ENCODE assay signal across 2 cellular contexts in the genomic region with DNA sequence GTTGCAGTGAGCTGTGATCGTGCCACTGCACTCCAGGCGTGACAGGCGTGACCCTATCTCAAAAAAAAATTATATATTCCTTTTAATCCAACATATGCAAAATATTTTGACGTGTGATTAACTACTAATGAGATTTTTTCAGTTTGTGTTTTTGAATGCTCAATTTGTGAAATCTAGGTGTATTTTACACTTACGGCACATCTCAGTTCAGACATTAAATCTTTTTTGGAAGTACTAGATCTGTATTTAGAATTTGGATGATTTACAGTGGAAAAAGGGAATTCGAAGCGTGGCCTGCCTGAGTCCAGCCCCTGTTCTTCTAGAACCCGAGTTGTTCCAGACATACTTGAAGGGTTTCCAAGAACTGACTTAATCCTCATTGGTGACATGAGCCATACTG.
TF ChIP-seq lines count a peak whose summit lies in the region.

No MANE protein-coding gene starts in this region.

TF ChIP-seq in GM23338, 12 proteins besides CTCF, POLR2A, EP300 and RAD21 (continued from another document and continues in another):
- TF ChIP-seq, protein P1, sequence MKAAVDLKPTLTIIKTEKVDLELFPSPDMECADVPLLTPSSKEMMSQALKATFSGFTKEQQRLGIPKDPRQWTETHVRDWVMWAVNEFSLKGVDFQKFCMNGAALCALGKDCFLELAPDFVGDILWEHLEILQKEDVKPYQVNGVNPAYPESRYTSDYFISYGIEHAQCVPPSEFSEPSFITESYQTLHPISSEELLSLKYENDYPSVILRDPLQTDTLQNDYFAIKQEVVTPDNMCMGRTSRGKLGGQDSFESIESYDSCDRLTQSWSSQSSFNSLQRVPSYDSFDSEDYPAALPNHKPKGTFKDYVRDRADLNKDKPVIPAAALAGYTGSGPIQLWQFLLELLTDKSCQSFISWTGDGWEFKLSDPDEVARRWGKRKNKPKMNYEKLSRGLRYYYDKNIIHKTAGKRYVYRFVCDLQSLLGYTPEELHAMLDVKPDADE (IDR thresholded peaks at IDR 0.05), result no peak
- TF ChIP-seq EZH2 (IDR thresholded peaks at IDR 0.05; ENCODE audit: low read depth, unreplicated experiment) (no peak), ZNF331 (CRISPR knock-in tag; IDR thresholded peaks at IDR 0.05; ENCODE audit: low read depth) (no peak), CREB1 (CRISPR knock-in tag; IDR thresholded peaks at IDR 0.05; ENCODE audit: low read depth) (no peak), JUNB (IDR thresholded peaks at IDR 0.05; ENCODE audit: unreplicated experiment) (no peak), EZH2phosphoT487 (IDR thresholded peaks at IDR 0.05; ENCODE audit: unreplicated experiment) (no peak), POLR2AphosphoS5 (IDR thresholded peaks at IDR 0.05; ENCODE audit: low read depth) (no peak), NANOG (IDR thresholded peaks at IDR 0.05; ENCODE audit: borderline replicate concordance) (no peak)
- TF ChIP-seq, protein P2, sequence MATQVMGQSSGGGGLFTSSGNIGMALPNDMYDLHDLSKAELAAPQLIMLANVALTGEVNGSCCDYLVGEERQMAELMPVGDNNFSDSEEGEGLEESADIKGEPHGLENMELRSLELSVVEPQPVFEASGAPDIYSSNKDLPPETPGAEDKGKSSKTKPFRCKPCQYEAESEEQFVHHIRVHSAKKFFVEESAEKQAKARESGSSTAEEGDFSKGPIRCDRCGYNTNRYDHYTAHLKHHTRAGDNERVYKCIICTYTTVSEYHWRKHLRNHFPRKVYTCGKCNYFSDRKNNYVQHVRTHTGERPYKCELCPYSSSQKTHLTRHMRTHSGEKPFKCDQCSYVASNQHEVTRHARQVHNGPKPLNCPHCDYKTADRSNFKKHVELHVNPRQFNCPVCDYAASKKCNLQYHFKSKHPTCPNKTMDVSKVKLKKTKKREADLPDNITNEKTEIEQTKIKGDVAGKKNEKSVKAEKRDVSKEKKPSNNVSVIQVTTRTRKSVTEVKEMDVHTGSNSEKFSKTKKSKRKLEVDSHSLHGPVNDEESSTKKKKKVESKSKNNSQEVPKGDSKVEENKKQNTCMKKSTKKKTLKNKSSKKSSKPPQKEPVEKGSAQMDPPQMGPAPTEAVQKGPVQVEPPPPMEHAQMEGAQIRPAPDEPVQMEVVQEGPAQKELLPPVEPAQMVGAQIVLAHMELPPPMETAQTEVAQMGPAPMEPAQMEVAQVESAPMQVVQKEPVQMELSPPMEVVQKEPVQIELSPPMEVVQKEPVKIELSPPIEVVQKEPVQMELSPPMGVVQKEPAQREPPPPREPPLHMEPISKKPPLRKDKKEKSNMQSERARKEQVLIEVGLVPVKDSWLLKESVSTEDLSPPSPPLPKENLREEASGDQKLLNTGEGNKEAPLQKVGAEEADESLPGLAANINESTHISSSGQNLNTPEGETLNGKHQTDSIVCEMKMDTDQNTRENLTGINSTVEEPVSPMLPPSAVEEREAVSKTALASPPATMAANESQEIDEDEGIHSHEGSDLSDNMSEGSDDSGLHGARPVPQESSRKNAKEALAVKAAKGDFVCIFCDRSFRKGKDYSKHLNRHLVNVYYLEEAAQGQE (IDR thresholded peaks at IDR 0.05; ENCODE audit: unreplicated experiment), result no peak
- TF ChIP-seq, protein P3, sequence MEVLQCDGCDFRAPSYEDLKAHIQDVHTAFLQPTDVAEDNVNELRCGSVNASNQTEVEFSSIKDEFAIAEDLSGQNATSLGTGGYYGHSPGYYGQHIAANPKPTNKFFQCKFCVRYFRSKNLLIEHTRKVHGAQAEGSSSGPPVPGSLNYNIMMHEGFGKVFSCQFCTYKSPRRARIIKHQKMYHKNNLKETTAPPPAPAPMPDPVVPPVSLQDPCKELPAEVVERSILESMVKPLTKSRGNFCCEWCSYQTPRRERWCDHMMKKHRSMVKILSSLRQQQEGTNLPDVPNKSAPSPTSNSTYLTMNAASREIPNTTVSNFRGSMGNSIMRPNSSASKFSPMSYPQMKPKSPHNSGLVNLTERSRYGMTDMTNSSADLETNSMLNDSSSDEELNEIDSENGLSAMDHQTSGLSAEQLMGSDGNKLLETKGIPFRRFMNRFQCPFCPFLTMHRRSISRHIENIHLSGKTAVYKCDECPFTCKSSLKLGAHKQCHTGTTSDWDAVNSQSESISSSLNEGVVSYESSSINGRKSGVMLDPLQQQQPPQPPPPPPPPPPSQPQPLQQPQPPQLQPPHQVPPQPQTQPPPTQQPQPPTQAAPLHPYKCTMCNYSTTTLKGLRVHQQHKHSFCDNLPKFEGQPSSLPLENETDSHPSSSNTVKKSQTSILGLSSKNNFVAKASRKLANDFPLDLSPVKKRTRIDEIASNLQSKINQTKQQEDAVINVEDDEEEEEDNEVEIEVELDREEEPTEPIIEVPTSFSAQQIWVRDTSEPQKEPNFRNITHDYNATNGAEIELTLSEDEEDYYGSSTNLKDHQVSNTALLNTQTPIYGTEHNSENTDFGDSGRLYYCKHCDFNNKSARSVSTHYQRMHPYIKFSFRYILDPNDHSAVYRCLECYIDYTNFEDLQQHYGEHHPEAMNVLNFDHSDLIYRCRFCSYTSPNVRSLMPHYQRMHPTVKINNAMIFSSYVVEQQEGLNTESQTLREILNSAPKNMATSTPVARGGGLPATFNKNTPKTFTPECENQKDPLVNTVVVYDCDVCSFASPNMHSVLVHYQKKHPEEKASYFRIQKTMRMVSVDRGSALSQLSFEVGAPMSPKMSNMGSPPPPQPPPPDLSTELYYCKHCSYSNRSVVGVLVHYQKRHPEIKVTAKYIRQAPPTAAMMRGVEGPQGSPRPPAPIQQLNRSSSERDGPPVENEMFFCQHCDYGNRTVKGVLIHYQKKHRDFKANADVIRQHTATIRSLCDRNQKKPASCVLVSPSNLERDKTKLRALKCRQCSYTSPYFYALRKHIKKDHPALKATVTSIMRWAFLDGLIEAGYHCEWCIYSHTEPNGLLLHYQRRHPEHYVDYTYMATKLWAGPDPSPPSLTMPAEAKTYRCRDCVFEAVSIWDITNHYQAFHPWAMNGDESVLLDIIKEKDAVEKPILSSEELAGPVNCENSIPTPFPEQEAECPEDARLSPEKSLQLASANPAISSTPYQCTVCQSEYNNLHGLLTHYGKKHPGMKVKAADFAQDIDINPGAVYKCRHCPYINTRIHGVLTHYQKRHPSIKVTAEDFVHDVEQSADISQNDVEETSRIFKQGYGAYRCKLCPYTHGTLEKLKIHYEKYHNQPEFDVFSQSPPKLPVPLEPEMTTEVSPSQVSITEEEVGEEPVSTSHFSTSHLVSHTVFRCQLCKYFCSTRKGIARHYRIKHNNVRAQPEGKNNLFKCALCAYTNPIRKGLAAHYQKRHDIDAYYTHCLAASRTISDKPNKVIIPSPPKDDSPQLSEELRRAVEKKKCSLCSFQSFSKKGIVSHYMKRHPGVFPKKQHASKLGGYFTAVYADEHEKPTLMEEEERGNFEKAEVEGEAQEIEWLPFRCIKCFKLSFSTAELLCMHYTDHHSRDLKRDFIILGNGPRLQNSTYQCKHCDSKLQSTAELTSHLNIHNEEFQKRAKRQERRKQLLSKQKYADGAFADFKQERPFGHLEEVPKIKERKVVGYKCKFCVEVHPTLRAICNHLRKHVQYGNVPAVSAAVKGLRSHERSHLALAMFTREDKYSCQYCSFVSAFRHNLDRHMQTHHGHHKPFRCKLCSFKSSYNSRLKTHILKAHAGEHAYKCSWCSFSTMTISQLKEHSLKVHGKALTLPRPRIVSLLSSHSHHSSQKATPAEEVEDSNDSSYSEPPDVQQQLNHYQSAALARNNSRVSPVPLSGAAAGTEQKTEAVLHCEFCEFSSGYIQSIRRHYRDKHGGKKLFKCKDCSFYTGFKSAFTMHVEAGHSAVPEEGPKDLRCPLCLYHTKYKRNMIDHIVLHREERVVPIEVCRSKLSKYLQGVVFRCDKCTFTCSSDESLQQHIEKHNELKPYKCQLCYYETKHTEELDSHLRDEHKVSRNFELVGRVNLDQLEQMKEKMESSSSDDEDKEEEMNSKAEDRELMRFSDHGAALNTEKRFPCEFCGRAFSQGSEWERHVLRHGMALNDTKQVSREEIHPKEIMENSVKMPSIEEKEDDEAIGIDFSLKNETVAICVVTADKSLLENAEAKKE (CRISPR knock-in tag; IDR thresholded peaks at IDR 0.05), result no peak

TF ChIP-seq in WTC11, 78 proteins besides CTCF, POLR2A, EP300 and RAD21 (continued from another document):
- no peak for TF ChIP-seq NFYB (CRISPR knock-in tag; conservative IDR thresholded peaks at IDR 0.05; ENCODE audit: low read depth)
- TF ChIP-seq, protein P4, sequence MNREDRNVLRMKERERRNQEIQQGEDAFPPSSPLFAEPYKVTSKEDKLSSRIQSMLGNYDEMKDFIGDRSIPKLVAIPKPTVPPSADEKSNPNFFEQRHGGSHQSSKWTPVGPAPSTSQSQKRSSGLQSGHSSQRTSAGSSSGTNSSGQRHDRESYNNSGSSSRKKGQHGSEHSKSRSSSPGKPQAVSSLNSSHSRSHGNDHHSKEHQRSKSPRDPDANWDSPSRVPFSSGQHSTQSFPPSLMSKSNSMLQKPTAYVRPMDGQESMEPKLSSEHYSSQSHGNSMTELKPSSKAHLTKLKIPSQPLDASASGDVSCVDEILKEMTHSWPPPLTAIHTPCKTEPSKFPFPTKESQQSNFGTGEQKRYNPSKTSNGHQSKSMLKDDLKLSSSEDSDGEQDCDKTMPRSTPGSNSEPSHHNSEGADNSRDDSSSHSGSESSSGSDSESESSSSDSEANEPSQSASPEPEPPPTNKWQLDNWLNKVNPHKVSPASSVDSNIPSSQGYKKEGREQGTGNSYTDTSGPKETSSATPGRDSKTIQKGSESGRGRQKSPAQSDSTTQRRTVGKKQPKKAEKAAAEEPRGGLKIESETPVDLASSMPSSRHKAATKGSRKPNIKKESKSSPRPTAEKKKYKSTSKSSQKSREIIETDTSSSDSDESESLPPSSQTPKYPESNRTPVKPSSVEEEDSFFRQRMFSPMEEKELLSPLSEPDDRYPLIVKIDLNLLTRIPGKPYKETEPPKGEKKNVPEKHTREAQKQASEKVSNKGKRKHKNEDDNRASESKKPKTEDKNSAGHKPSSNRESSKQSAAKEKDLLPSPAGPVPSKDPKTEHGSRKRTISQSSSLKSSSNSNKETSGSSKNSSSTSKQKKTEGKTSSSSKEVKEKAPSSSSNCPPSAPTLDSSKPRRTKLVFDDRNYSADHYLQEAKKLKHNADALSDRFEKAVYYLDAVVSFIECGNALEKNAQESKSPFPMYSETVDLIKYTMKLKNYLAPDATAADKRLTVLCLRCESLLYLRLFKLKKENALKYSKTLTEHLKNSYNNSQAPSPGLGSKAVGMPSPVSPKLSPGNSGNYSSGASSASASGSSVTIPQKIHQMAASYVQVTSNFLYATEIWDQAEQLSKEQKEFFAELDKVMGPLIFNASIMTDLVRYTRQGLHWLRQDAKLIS (CRISPR knock-in tag; IDR thresholded peaks at IDR 0.05; ENCODE audit: borderline replicate concordance), result no peak
- TF ChIP-seq KAT7 (CRISPR knock-in tag; IDR thresholded peaks at IDR 0.05; ENCODE audit: borderline replicate concordance), result no peak
- no peak for TF ChIP-seq EMX1 (CRISPR knock-in tag; IDR thresholded peaks at IDR 0.05)
- TF ChIP-seq NR1H2 (CRISPR knock-in tag; IDR thresholded peaks at IDR 0.05), result no peak
- TF ChIP-seq, protein P5, sequence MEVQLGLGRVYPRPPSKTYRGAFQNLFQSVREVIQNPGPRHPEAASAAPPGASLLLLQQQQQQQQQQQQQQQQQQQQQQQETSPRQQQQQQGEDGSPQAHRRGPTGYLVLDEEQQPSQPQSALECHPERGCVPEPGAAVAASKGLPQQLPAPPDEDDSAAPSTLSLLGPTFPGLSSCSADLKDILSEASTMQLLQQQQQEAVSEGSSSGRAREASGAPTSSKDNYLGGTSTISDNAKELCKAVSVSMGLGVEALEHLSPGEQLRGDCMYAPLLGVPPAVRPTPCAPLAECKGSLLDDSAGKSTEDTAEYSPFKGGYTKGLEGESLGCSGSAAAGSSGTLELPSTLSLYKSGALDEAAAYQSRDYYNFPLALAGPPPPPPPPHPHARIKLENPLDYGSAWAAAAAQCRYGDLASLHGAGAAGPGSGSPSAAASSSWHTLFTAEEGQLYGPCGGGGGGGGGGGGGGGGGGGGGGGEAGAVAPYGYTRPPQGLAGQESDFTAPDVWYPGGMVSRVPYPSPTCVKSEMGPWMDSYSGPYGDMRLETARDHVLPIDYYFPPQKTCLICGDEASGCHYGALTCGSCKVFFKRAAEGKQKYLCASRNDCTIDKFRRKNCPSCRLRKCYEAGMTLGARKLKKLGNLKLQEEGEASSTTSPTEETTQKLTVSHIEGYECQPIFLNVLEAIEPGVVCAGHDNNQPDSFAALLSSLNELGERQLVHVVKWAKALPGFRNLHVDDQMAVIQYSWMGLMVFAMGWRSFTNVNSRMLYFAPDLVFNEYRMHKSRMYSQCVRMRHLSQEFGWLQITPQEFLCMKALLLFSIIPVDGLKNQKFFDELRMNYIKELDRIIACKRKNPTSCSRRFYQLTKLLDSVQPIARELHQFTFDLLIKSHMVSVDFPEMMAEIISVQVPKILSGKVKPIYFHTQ (CRISPR knock-in tag; IDR thresholded peaks at IDR 0.05), result no peak
- no peak for TF ChIP-seq ZNF232 (CRISPR knock-in tag; IDR thresholded peaks at IDR 0.05)
- no peak for TF ChIP-seq SOX15 (CRISPR knock-in tag; IDR thresholded peaks at IDR 0.05)
- TF ChIP-seq, protein P6, sequence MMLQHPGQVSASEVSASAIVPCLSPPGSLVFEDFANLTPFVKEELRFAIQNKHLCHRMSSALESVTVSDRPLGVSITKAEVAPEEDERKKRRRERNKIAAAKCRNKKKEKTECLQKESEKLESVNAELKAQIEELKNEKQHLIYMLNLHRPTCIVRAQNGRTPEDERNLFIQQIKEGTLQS (CRISPR knock-in tag; conservative IDR thresholded peaks at IDR 0.05), result no peak
